In genomic region chr18:32919799-32920198, GRCh38 we compare ENCODE assay signal across 7 cellular contexts.
DNase-seq lines count a peak whose midpoint lies in the region; ATAC-seq and TF ChIP-seq lines count a peak whose summit lies in the region.

No MANE protein-coding gene starts in this region.

- no peaks in the 10 kb centered on the region for H3K79me2 ChIP-seq in GM23248 (ENCODE audit: insufficient read depth)
- H3K79me2 ChIP-seq in OCI-LY7 (ENCODE audit: insufficient read depth, low read depth, low read length) = no peaks in the 10 kb centered on the region

- H2AK9ac ChIP-seq in IMR-90 (replicated peaks; ENCODE audit: low read depth, low read length, poor library complexity) = no peak overlapping the region

- no peak overlapping the region for H3K27ac ChIP-seq in GM23248
- no peak overlapping the region for H3K27ac ChIP-seq in IMR-90 (ENCODE audit: insufficient read depth, low read length)
- H3K27ac ChIP-seq in OCI-LY7 (ENCODE audit: low read depth, low read length, poor library complexity, severe bottlenecking) = no peak overlapping the region
- no peak overlapping the region for H3K27ac ChIP-seq in effector memory CD4-positive, alpha-beta T cell (ENCODE audit: insufficient read depth, low read length, poor library complexity, severe bottlenecking)
- H3K27ac ChIP-seq in tibial artery = no peak overlapping the region

- no peak overlapping the region for H4K8ac ChIP-seq in IMR-90 (ENCODE audit: low read depth in 2 of 2, low read length in 2 of 2)

- no peaks in the 10 kb centered on the region for H3K9me3 ChIP-seq in GM23248 (ENCODE audit: low read depth)
- H3K9me3 ChIP-seq in IMR-90 (ENCODE audit: control insufficient read depth, insufficient read depth, low read length) = no peaks in the 10 kb centered on the region
- no peaks in the 10 kb centered on the region for H3K9me3 ChIP-seq in OCI-LY7 (ENCODE audit: low read length)
- H3K9me3 ChIP-seq in effector memory CD4-positive, alpha-beta T cell (ENCODE audit: control insufficient read depth, low read length) = no peaks in the 10 kb centered on the region
- no peaks in the 10 kb centered on the region for H3K9me3 ChIP-seq in tibial artery

- no peak overlapping the region for H3K23ac ChIP-seq in IMR-90 (ENCODE audit: low read depth, low read length)

- POLR2A ChIA-PET in IMR-90 (lab: Charles Lee; ENCODE audit: unreplicated experiment) = no interaction called here
- POLR2A ChIA-PET in OCI-LY7 (lab: Charles Lee) = no interaction called here

- no peaks in the 10 kb centered on the region for H3K9me1 ChIP-seq in IMR-90 (ENCODE audit: insufficient read depth, low read length)

- no peak overlapping the region for H3K14ac ChIP-seq in IMR-90 (replicated peaks; ENCODE audit: low read depth, low read length)

- CTCF ChIA-PET in IMR-90 (lab: Yijun Ruan, JAX) = no interaction called here
- CTCF ChIA-PET in OCI-LY7 (lab: Charles Lee; ENCODE audit: unreplicated experiment) = no interaction called here

- no peaks in the 10 kb centered on the region for H3K36me3 ChIP-seq in GM23248 (ENCODE audit: low read depth)
- no peaks in the 10 kb centered on the region for H3K36me3 ChIP-seq in IMR-90 (ENCODE audit: control insufficient read depth, insufficient read depth, low read length)
- H3K36me3 ChIP-seq in OCI-LY7 (ENCODE audit: insufficient read depth, low read length) = no peaks in the 10 kb centered on the region
- no peaks in the 10 kb centered on the region for H3K36me3 ChIP-seq in effector memory CD4-positive, alpha-beta T cell (ENCODE audit: control insufficient read depth, insufficient read depth, low read length)
- H3K36me3 ChIP-seq in tibial artery = no peaks in the 10 kb centered on the region

- H4K91ac ChIP-seq in IMR-90 (ENCODE audit: insufficient read depth, low read depth, low read length) = no peak overlapping the region

- no peak overlapping the region for H3K4me3 ChIP-seq in GM23248
- no peak overlapping the region for H3K4me3 ChIP-seq in IMR-90 (ENCODE audit: insufficient read depth, low read depth, low read length)
- H3K4me3 ChIP-seq in OCI-LY7 (ENCODE audit: low read depth, low read length, poor library complexity, severe bottlenecking) = no peak overlapping the region
- H3K4me3 ChIP-seq in fibroblast of mammary gland (ENCODE audit: control insufficient read depth, low read depth, low read length) = no peak overlapping the region
- no peak overlapping the region for H3K4me3 ChIP-seq in effector memory CD4-positive, alpha-beta T cell (ENCODE audit: insufficient read depth, low read depth, low read length, poor library complexity, severe bottlenecking)
- no peak overlapping the region for H3K4me3 ChIP-seq in tibial artery

- H3K4ac ChIP-seq in IMR-90 (ENCODE audit: low read depth, low read length) = no peak overlapping the region

- no peak overlapping the region for H4K5ac ChIP-seq in IMR-90 (ENCODE audit: low read depth, low read length)

- H2BK120ac ChIP-seq in IMR-90 (ENCODE audit: low read depth, low read length) = no peak overlapping the region

- H3K27me3 ChIP-seq in GM23248 (replicated peaks; ENCODE audit: insufficient read depth) (peaks cover 59% of the 10 kb centered on the region), IMR-90 (ENCODE audit: control insufficient read depth, insufficient read depth, low read length) (no peaks in the 10 kb centered on the region), tibial artery (no peaks in the 10 kb centered on the region)
- H3K27me3 ChIP-seq in effector memory CD4-positive, alpha-beta T cell (replicated peaks; ENCODE audit: control insufficient read depth, insufficient read depth, low read length, poor library complexity, severe bottlenecking) = no peaks in the 10 kb centered on the region

- ATAC-seq in GM18499 (IDR thresholded peaks at IDR 0.05; ENCODE audit: insufficient read depth, unreplicated experiment) (peak; percentile 87), IMR-90 (ENCODE audit: low read depth) (no peak)

- H3K9me2 ChIP-seq in GM23248 (ENCODE audit: insufficient read depth) (no peaks in the 10 kb centered on the region), OCI-LY7 (ENCODE audit: insufficient read depth, low read length) (no peaks in the 10 kb centered on the region)

- H2AK5ac ChIP-seq in IMR-90 (ENCODE audit: low read depth, low read length) = no peak overlapping the region

- TF ChIP-seq CTCF in IMR-90 (conservative IDR thresholded peaks at IDR 0.05; ENCODE audit: low read depth, low read length) (peak; percentile 15; the same call in 1 of the 2 replicates), OCI-LY7 (conservative IDR thresholded peaks at IDR 0.05; ENCODE audit: low read length) (peak; percentile 81), fibroblast of mammary gland (conservative IDR thresholded peaks at IDR 0.05; ENCODE audit: control insufficient read depth, insufficient read depth, low read depth, low read length) (peak; percentile 62), tibial artery (IDR thresholded peaks at IDR 0.05) (no peak)

- no peak for TF ChIP-seq POLR2A in IMR-90 (IDR thresholded peaks at IDR 0.05; ENCODE audit: low read depth, low read length)

- 55 to 65% methylated on average over 2 of the region's 2 CpGs for WGBS in GM23248 (ENCODE audit: low coverage in 1 of 2, low lambda C conversion rate in 2 of 2, missing lambda C conversion rate in 2 of 2), 2 experiments
- no CpG with 5 or more reads among the region's 2 CpGs for WGBS in IMR-90 (ENCODE audit: extremely low coverage in 2 of 2, insufficient read length in 1 of 2), 2 experiments

- no peak overlapping the region for H2BK5ac ChIP-seq in IMR-90 (ENCODE audit: low read depth, low read length, poor library complexity, severe bottlenecking)

- no peak overlapping the region for H2BK15ac ChIP-seq in IMR-90 (ENCODE audit: low read depth, low read length)

- intact Hi-C loops in IMR-90 (cut with micrococcal nuclease) (no loop called here), OCI-LY7 (cut with micrococcal nuclease; ENCODE audit: unreplicated experiment) (loop anchor here (1.0 to 10.0 kb wide), 3 partner anchors 115 to 205 kb away; partner anchors contain the start of gene KLHL14), tibial artery (cut with DNase I; ENCODE audit: low total_unique reads) (no loop called here)

- no peak for TF ChIP-seq RAD21 in IMR-90 (IDR thresholded peaks at IDR 0.05; ENCODE audit: low read length)

- H3K9ac ChIP-seq in GM23248 (no peak overlapping the region), IMR-90 (ENCODE audit: low read depth, low read length) (no peak overlapping the region)

- H3K4me2 ChIP-seq in GM23248 (ENCODE audit: unreplicated experiment) (no peak overlapping the region), IMR-90 (ENCODE audit: low read depth, low read length) (no peak overlapping the region), OCI-LY7 (ENCODE audit: low read length) (no peak overlapping the region)

- peaks cover 13% of the 10 kb centered on the region for H3K4me1 ChIP-seq in GM23248 (ENCODE audit: insufficient read depth)
- H3K4me1 ChIP-seq in IMR-90 (ENCODE audit: control insufficient read depth, insufficient read depth, low read length) = peaks cover 1% of the 10 kb centered on the region; the same call in 1 of the 2 replicates
- H3K4me1 ChIP-seq in OCI-LY7 (ENCODE audit: insufficient read depth, low read length, poor library complexity, severe bottlenecking) = peaks cover 21% of the 10 kb centered on the region
- H3K4me1 ChIP-seq in effector memory CD4-positive, alpha-beta T cell (ENCODE audit: control insufficient read depth, insufficient read depth, low read length, poor library complexity, severe bottlenecking) = no peaks in the 10 kb centered on the region
- H3K4me1 ChIP-seq in tibial artery = no peaks in the 10 kb centered on the region

- DNase-seq in GM23248 (peak; percentile 17), IMR-90 (no peak), OCI-LY7 (ENCODE audit: low spot score) (peak; percentile 82), fibroblast of mammary gland (ENCODE audit: low read depth) (peak; percentile 56), tibial artery (no peak)
- DNase-seq in effector memory CD4-positive, alpha-beta T cell = no peak

- no peak overlapping the region for H3K56ac ChIP-seq in IMR-90 (ENCODE audit: extremely low read depth, insufficient read depth, low read length)

- H4K20me1 ChIP-seq in GM23248 (ENCODE audit: insufficient read depth) (no peaks in the 10 kb centered on the region), IMR-90 (ENCODE audit: insufficient read depth, low read length) (no peaks in the 10 kb centered on the region), OCI-LY7 (ENCODE audit: insufficient read depth, low read length) (no peaks in the 10 kb centered on the region)

- in situ Hi-C loops in GM23248 (cut with MboI) (no loop called here), IMR-90 (cut with MboI; ENCODE audit: low sequenced_read_pairs) (no loop called here)

- no peaks in the 10 kb centered on the region for H3K79me1 ChIP-seq in IMR-90 (ENCODE audit: low read depth in 1 of 2, low read length in 2 of 2)

- no peak overlapping the region for H3K18ac ChIP-seq in IMR-90 (ENCODE audit: low read depth, low read length)

- dilution Hi-C loops in IMR-90 (cut with HindIII; ENCODE audit: low sequenced_read_pairs, unreplicated experiment) = no loop called here

- no peak overlapping the region for H2BK20ac ChIP-seq in IMR-90 (ENCODE audit: low read depth, low read length)

- no peaks in the 10 kb centered on the region for H3F3A ChIP-seq in GM23248 (ENCODE audit: insufficient read depth)

- no TSS peak for BruUV-seq in IMR-90 (replicated peaks; lab: Mats Ljungman, UMichigan)
- BruUV-seq in OCI-LY7 (replicated peaks; lab: Mats Ljungman, UMichigan) = no TSS peak

- H2AFZ ChIP-seq in GM23248 = no peak overlapping the region
- H2AFZ ChIP-seq in IMR-90 (replicated peaks; ENCODE audit: low read length, poor library complexity) = no peak overlapping the region
- H2AFZ ChIP-seq in OCI-LY7 (ENCODE audit: low read length) = no peak overlapping the region

TF ChIP-seq in IMR-90, 13 proteins besides CTCF, POLR2A, EP300 and RAD21 (continues in another document):
- no peak for TF ChIP-seq MXI1 (IDR thresholded peaks at IDR 0.05; ENCODE audit: borderline replicate concordance, low read depth, low read length)
- no peak for TF ChIP-seq NFE2L2 (IDR thresholded peaks at IDR 0.05; ENCODE audit: low read depth, low read length)
- no peak for TF ChIP-seq MAFK (IDR thresholded peaks at IDR 0.05; ENCODE audit: low read depth, low read length)
- TF ChIP-seq RCOR1 (IDR thresholded peaks at IDR 0.05; ENCODE audit: insufficient replicate concordance, low read length) = no peak
- no peak for TF ChIP-seq USF2 (IDR thresholded peaks at IDR 0.05; ENCODE audit: low read depth, low read length)

Comparison
In these comparisons a context has a peak if more than half of its experiments do, and no peak if none do; other contexts are left out.
1. DNase-seq: peak in GM23248 (single experiment), OCI-LY7 (single experiment) and fibroblast of mammary gland (single experiment); none in IMR-90 (single experiment), effector memory CD4-positive, alpha-beta T cell (0 of 3) and tibial artery (0 of 2).
2. CTCF ChIP-seq: peak in IMR-90 (single experiment), OCI-LY7 (single experiment) and fibroblast of mammary gland (single experiment); none in tibial artery (0 of 2).